ENCODE assay signal across 8 cellular contexts in genomic region chr20:5120189-5120484, GRCh38. TPM values are rescaled to one million over a fixed set of nuclear protein-coding genes. Genes with fewer than 3 reads are reported as not detected.
DNase-seq lines count a peak whose midpoint lies in the region; FAIRE-seq lines count a peak whose summit lies in the region.

No MANE protein-coding gene starts in this region.

- peaks cover 38% of the 10 kb centered on the region for H3K36me3 Mint-ChIP-seq in activated T-helper 2 cell treated with anti-CD3 and anti-CD28 coated beads, Interferon-gamma antibody, Interleukin-2, Interleukin-4, amounts not matched to agents 10 μg/mL and 5 μg/mL and 100 μg/mL, durations not matched to agents 14 hours and 24 hours and 36 hours (ENCODE audit: low read depth)

- peak overlapping the region; percentile 89 for H3K4me3 Mint-ChIP-seq in activated T-helper 2 cell treated with anti-CD3 and anti-CD28 coated beads, Interferon-gamma antibody, Interleukin-2, Interleukin-4, amounts not matched to agents 10 μg/mL and 5 μg/mL and 100 μg/mL, durations not matched to agents 14 hours and 24 hours and 36 hours (ENCODE audit: low read depth)

- peaks cover 48% of the 10 kb centered on the region for H3K4me1 Mint-ChIP-seq in activated T-helper 2 cell treated with anti-CD3 and anti-CD28 coated beads, Interferon-gamma antibody, Interleukin-2, Interleukin-4, amounts not matched to agents 10 μg/mL and 5 μg/mL and 100 μg/mL, durations not matched to agents 14 hours and 24 hours and 36 hours (ENCODE audit: low read depth)

- H3K4me3 ChIP-seq in iPS-20b (ENCODE audit: low read length) (peak overlapping the region; percentile 98), stomach smooth muscle (ENCODE audit: low read length in 2 of 2) (peak overlapping the region; percentile 85 to 99)

- peak overlapping the region; percentile 94 for H3K27ac Mint-ChIP-seq in activated T-helper 2 cell treated with anti-CD3 and anti-CD28 coated beads, Interferon-gamma antibody, Interleukin-2, Interleukin-4, amounts not matched to agents 10 μg/mL and 5 μg/mL and 100 μg/mL, durations not matched to agents 14 hours and 24 hours and 36 hours

- H3K9ac ChIP-seq in iPS-20b (ENCODE audit: low read depth, low read length) (peak overlapping the region; percentile 100), stomach smooth muscle (ENCODE audit: low read length in 2 of 2) (peak overlapping the region; percentile 69 to 82)

- DNase-seq in NCI-H2029 treated with DMSO at 0.1 percent for 48 hours (lab: John Stamatoyannopoulos, UW) (peak; percentile 59), NCI-H2029 (lab: John Stamatoyannopoulos, UW) (no peak), RCC 7860 (ENCODE audit: low spot score) (no peak), GM03348 (ENCODE audit: low spot score) (no peak), SIG-M5 (lab: John Stamatoyannopoulos, UW) (no peak)
- no peak for DNase-seq in activated T-helper 2 cell treated with anti-CD3 and anti-CD28 coated beads, Interferon-gamma antibody, Interleukin-2, Interleukin-4, amounts not matched to agents 10 μg/mL and 5 μg/mL and 100 μg/mL, durations not matched to agents 14 hours and 24 hours and 36 hours (ENCODE audit: low spot score)

- intact Hi-C loops in activated T-helper 2 cell treated with anti-CD3 and anti-CD28 coated beads, Interferon-gamma antibody, Interleukin-2, Interleukin-4, amounts not matched to agents 10 μg/mL and 5 μg/mL and 100 μg/mL, durations not matched to agents 14 hours and 24 hours and 36 hours (cut with micrococcal nuclease) = loop anchor here (10.0 kb wide), 2 partner anchors 235 to 835 kb away; partner anchors contain the start of genes MCM8 and TRMT6

- H3K4me1 ChIP-seq in iPS-20b (ENCODE audit: insufficient read depth, low read length) (peaks cover 12% of the 10 kb centered on the region; the same call in 1 of the 2 replicates), stomach smooth muscle (ENCODE audit: control insufficient read depth, insufficient read depth, low read length) (no peaks in the 10 kb centered on the region)

- H3K9me3 Mint-ChIP-seq in activated T-helper 2 cell treated with anti-CD3 and anti-CD28 coated beads, Interferon-gamma antibody, Interleukin-2, Interleukin-4, amounts not matched to agents 10 μg/mL and 5 μg/mL and 100 μg/mL, durations not matched to agents 14 hours and 24 hours and 36 hours = no peaks in the 10 kb centered on the region

- no peak for FAIRE-seq in RCC 7860 (lab: Jason Lieb, UNC)

- H3K27ac ChIP-seq in iPS-20b (ENCODE audit: low read length) = peak overlapping the region; percentile 32
- H3K27ac ChIP-seq in stomach smooth muscle (ENCODE audit: low read length) = peak overlapping the region; percentile 88

- H3K27me3 Mint-ChIP-seq in activated T-helper 2 cell treated with anti-CD3 and anti-CD28 coated beads, Interferon-gamma antibody, Interleukin-2, Interleukin-4, amounts not matched to agents 10 μg/mL and 5 μg/mL and 100 μg/mL, durations not matched to agents 14 hours and 24 hours and 36 hours (ENCODE audit: low read depth) = no peaks in the 10 kb centered on the region

- H3K9me3 ChIP-seq in iPS-20b (ENCODE audit: insufficient read depth, low read depth, low read length) (no peaks in the 10 kb centered on the region), stomach smooth muscle (ENCODE audit: control insufficient read depth in 2 of 2, low read length in 2 of 2) (no peaks in the 10 kb centered on the region)

- no peaks in the 10 kb centered on the region for H3K27me3 ChIP-seq in iPS-20b (ENCODE audit: insufficient read depth, low read length)
- no peaks in the 10 kb centered on the region for H3K27me3 ChIP-seq in stomach smooth muscle (ENCODE audit: control insufficient read depth in 1 of 2, insufficient read depth in 2 of 2, low read length in 2 of 2)

- H3K36me3 ChIP-seq in iPS-20b (ENCODE audit: insufficient read depth, low read depth, low read length) (peaks cover 40% of the 10 kb centered on the region), stomach smooth muscle (ENCODE audit: control insufficient read depth in 2 of 2, insufficient read depth in 2 of 2, low read length in 2 of 2) (peaks cover 9 to 13% of the 10 kb centered on the region in 2 donors)

RNA-seq across cellular contexts. Expression of gene PCNA, which starts 0.4 kb away (rescaled TPM):
- 429 and 431 TPM in 2 replicates for total RNA-seq in activated T-helper 2 cell treated with anti-CD3 and anti-CD28 coated beads, Interferon-gamma antibody, Interleukin-2, Interleukin-4, amounts not matched to agents 10 μg/mL and 5 μg/mL and 100 μg/mL, durations not matched to agents 14 hours and 24 hours and 36 hours

RNA-seq across cellular contexts. Expression of gene CDS2, which starts 6.7 kb away (rescaled TPM):
- 41.4 and 47.7 TPM in 2 replicates for total RNA-seq in activated T-helper 2 cell treated with anti-CD3 and anti-CD28 coated beads, Interferon-gamma antibody, Interleukin-2, Interleukin-4, amounts not matched to agents 10 μg/mL and 5 μg/mL and 100 μg/mL, durations not matched to agents 14 hours and 24 hours and 36 hours

RNA-seq across cellular contexts. Expression of gene TMEM230, which starts 7.3 kb away (rescaled TPM):
- total RNA-seq in activated T-helper 2 cell treated with anti-CD3 and anti-CD28 coated beads, Interferon-gamma antibody, Interleukin-2, Interleukin-4, amounts not matched to agents 10 μg/mL and 5 μg/mL and 100 μg/mL, durations not matched to agents 14 hours and 24 hours and 36 hours = 77.5 and 80.7 TPM in 2 replicates
